ENCODE assay signal across 11 cellular contexts in genomic region chr3:156750191-156750873, GRCh38.
DNase-seq lines count a peak whose midpoint lies in the region; ATAC-seq lines count a peak whose summit lies in the region.
"Had no signal": no experiment of that assay in that cellular context is flagged by ENCODE, and none has a peak within 500 bp of the region (broad histone marks: within the 10 kb centered on the region; RNA-seq: fewer than 3 reads in every experiment).

No MANE protein-coding gene starts in this region.

- H3K4me3 ChIP-seq in trophoblast cell (ENCODE audit: low read depth, low read length) = no peak overlapping the region

- H3K79me2 ChIP-seq in trophoblast cell (ENCODE audit: control insufficient read depth, insufficient read depth, low read length, poor library complexity) = no peaks in the 10 kb centered on the region

- H4K91ac ChIP-seq in trophoblast cell (ENCODE audit: low read depth, low read length) = no peak overlapping the region

- ATAC-seq in GM21360 (IDR thresholded peaks at IDR 0.05; ENCODE audit: unreplicated experiment) = no peak
- no peak for ATAC-seq in GM19324 (IDR thresholded peaks at IDR 0.05; ENCODE audit: low FRiP score, unreplicated experiment)
- ATAC-seq: activated T-helper 17 cell treated with anti-CD3 and anti-CD28 coated beads, Interleukin-2, amount 50 U/mL, for 72 hours had no signal

- H3K4me1 ChIP-seq in ES-I3 (ENCODE audit: insufficient read depth, low read length) (peaks cover 15% of the 10 kb centered on the region), trophoblast cell (ENCODE audit: control insufficient read depth in 1 of 2, insufficient read depth in 2 of 2, low read length in 2 of 2) (peaks cover 8 to 9% of the 10 kb centered on the region in 2 experiments)

- no peak overlapping the region for H4K12ac ChIP-seq in trophoblast cell (ENCODE audit: low read depth, low read length)

- peak; percentile 43 for DNase-seq in NCI-H2227 (lab: John Stamatoyannopoulos, UW; ENCODE audit: unreplicated experiment)
- DNase-seq in fibroblast of peridontal ligament (ENCODE audit: extremely low read depth) = peak; percentile 38
- no peak for DNase-seq in trophoblast cell
- DNase-seq in kidney tubule cell (ENCODE audit: low spot score) = no peak
- DNase-seq in activated effector memory CD4-positive, alpha-beta T cell treated with anti-CD3 and anti-CD28 coated beads, Interleukin-2, amount 50 U/mL, for 16 hours = no peak
- DNase-seq: stimulated activated CD4-positive, alpha-beta T cell treated with anti-CD3 and anti-CD28 coated beads, Interleukin-2, amount 100 ng/mL, for 24 hours had no signal

- no peaks in the 10 kb centered on the region for H3K27me3 ChIP-seq in trophoblast cell (ENCODE audit: insufficient read depth, low read length)
- H3K27me3 ChIP-seq: tibial nerve had no signal

- H3K79me1 ChIP-seq in trophoblast cell (ENCODE audit: low read length) = no peaks in the 10 kb centered on the region

- no peak overlapping the region for H3K18ac ChIP-seq in trophoblast cell (ENCODE audit: low read length)

- no peak overlapping the region for H3K4me2 ChIP-seq in trophoblast cell (ENCODE audit: low read length)

- no peak overlapping the region for H3K27ac ChIP-seq in trophoblast cell (ENCODE audit: low read depth, low read length)

- no CpG with 5 or more reads among the region's 3 CpGs for WGBS in trophoblast cell (ENCODE audit: extremely low coverage, insufficient coverage, insufficient read length)

- H3K36me3 ChIP-seq in ES-I3 (ENCODE audit: insufficient read depth, low read length) (no peaks in the 10 kb centered on the region), trophoblast cell (ENCODE audit: control insufficient read depth in 1 of 2, insufficient read depth in 2 of 2, low read length in 2 of 2) (no peaks in the 10 kb centered on the region)
- H3K36me3 ChIP-seq: tibial nerve had no signal

- no peak overlapping the region for H3K23ac ChIP-seq in trophoblast cell (ENCODE audit: low read length)

- no peak overlapping the region for H2AK5ac ChIP-seq in trophoblast cell (ENCODE audit: low read length)

- H3K9me3 ChIP-seq in ES-I3 (ENCODE audit: control insufficient read depth, insufficient read depth, low read length) (no peaks in the 10 kb centered on the region), trophoblast cell (ENCODE audit: insufficient read depth, low read depth, low read length) (no peaks in the 10 kb centered on the region)
- H3K9me3 ChIP-seq: tibial nerve had no signal

- no peak overlapping the region for H2BK120ac ChIP-seq in trophoblast cell (ENCODE audit: insufficient read depth, low read length, poor library complexity)

- no peak overlapping the region for H3K4ac ChIP-seq in trophoblast cell (ENCODE audit: low read depth, low read length)

- H4K8ac ChIP-seq in trophoblast cell (ENCODE audit: low read depth, low read length) = peak overlapping the region; percentile 13

- H2BK12ac ChIP-seq in trophoblast cell (ENCODE audit: low read length) = no peak overlapping the region

- H3K14ac ChIP-seq in trophoblast cell (ENCODE audit: low read length) = no peak overlapping the region

- H2BK5ac ChIP-seq in trophoblast cell (ENCODE audit: low read depth, low read length, poor library complexity) = no peak overlapping the region

- H3K9ac ChIP-seq in ES-I3 (ENCODE audit: low read depth, low read length) = 0 out of 2 replicates have a peak overlapping the region, but pooled peaks have one; percentile 32
- H3K9ac ChIP-seq in trophoblast cell (ENCODE audit: low read length) = no peak overlapping the region

- H2AFZ ChIP-seq in trophoblast cell (ENCODE audit: insufficient read depth, low read length, poor library complexity) = peak overlapping the region; percentile 0

Comparison
In these comparisons a context has a peak if more than half of its experiments do, and no peak if none do; other contexts are left out.
1. DNase-seq: peak in NCI-H2227 (single experiment) and fibroblast of peridontal ligament (single experiment); none in trophoblast cell (0 of 2), kidney tubule cell (single experiment) and activated effector memory CD4-positive, alpha-beta T cell treated with anti-CD3 and anti-CD28 coated beads, Interleukin-2, amount 50 U/mL, for 16 hours (single experiment).